1 cellular context compared by ENCODE assay signal in genomic region chr5:132822650-132823480, GRCh38.
TF ChIP-seq lines count a peak whose summit lies in the region.

No MANE protein-coding gene starts in this region.

TF ChIP-seq in WTC11, 78 proteins besides CTCF, POLR2A, EP300 and RAD21 (continued from another document and continues in another):
- TF ChIP-seq ZBTB21 (CRISPR knock-in tag; IDR thresholded peaks at IDR 0.05; ENCODE audit: borderline replicate concordance) (no peak; the same call in 1 of the 2 replicates), TCF7 (CRISPR knock-in tag; IDR thresholded peaks at IDR 0.05; ENCODE audit: low read depth) (no peak), PREB (CRISPR knock-in tag; IDR thresholded peaks at IDR 0.05; ENCODE audit: borderline replicate concordance) (no peak), NR1H2 (CRISPR knock-in tag; IDR thresholded peaks at IDR 0.05) (no peak), SP1 (CRISPR knock-in tag; conservative IDR thresholded peaks at IDR 0.05) (no peak; the same call in 1 of the 2 replicates), ZNF317 (CRISPR knock-in tag; IDR thresholded peaks at IDR 0.05; ENCODE audit: borderline replicate concordance, low read depth) (0 out of 2 replicates have a peak, but pooled peaks have one; percentile 35), PRRX2 (CRISPR knock-in tag; IDR thresholded peaks at IDR 0.05) (no peak), TEAD4 (CRISPR knock-in tag; IDR thresholded peaks at IDR 0.05) (no peak), FOXP1 (CRISPR knock-in tag; IDR thresholded peaks at IDR 0.05; ENCODE audit: borderline replicate concordance) (peak; percentile 96), GABPB1 (CRISPR knock-in tag; IDR thresholded peaks at IDR 0.05) (no peak), ZNF512 (CRISPR knock-in tag; IDR thresholded peaks at IDR 0.05; ENCODE audit: borderline replicate concordance) (0 out of 2 replicates have a peak, but pooled peaks have one; percentile 35), ZNF425 (CRISPR knock-in tag; conservative IDR thresholded peaks at IDR 0.05) (no peak), CREB1 (CRISPR knock-in tag; IDR thresholded peaks at IDR 0.05) (no peak; the same call in 1 of the 2 replicates), STAT6 (CRISPR knock-in tag; conservative IDR thresholded peaks at IDR 0.05; ENCODE audit: low read depth) (no peak), IRF2 (CRISPR knock-in tag; IDR thresholded peaks at IDR 0.05; ENCODE audit: borderline replicate concordance, low read depth) (no peak), ZNF671 (CRISPR knock-in tag; IDR thresholded peaks at IDR 0.05) (no peak), RELA (CRISPR knock-in tag; IDR thresholded peaks at IDR 0.05; ENCODE audit: borderline replicate concordance) (no peak), ESRRA (CRISPR knock-in tag; IDR thresholded peaks at IDR 0.05; ENCODE audit: borderline replicate concordance) (0 out of 2 replicates have a peak, but pooled peaks have one; percentile 61), CREM (CRISPR knock-in tag; IDR thresholded peaks at IDR 0.05) (peak; percentile 82), ZNF423 (CRISPR knock-in tag; IDR thresholded peaks at IDR 0.05) (peak; percentile 35; the same call in 1 of the 2 replicates), E2F5 (CRISPR knock-in tag; IDR thresholded peaks at IDR 0.05) (peak; percentile 88; the same call in 1 of the 2 replicates), ATF1 (CRISPR knock-in tag; IDR thresholded peaks at IDR 0.05) (no peak), GRHL2 (CRISPR knock-in tag; IDR thresholded peaks at IDR 0.05; ENCODE audit: insufficient replicate concordance, severe bottlenecking) (no peak), PRDM15 (CRISPR knock-in tag; IDR thresholded peaks at IDR 0.05) (0 out of 2 replicates have a peak, but pooled peaks have one; percentile 36), NR2C2 (CRISPR knock-in tag; IDR thresholded peaks at IDR 0.05) (0 out of 2 replicates have a peak, but pooled peaks have one; percentile 46), IRF1 (CRISPR knock-in tag; IDR thresholded peaks at IDR 0.05) (no peak; the same call in 1 of the 2 replicates), ATF3 (CRISPR knock-in tag; conservative IDR thresholded peaks at IDR 0.05) (no peak), ZSCAN18 (CRISPR knock-in tag; IDR thresholded peaks at IDR 0.05) (no peak), EMX1 (CRISPR knock-in tag; IDR thresholded peaks at IDR 0.05) (no peak), CBFB (CRISPR knock-in tag; IDR thresholded peaks at IDR 0.05; ENCODE audit: low read depth) (0 out of 2 replicates have a peak, but pooled peaks have one; percentile 66), ZBTB43 (CRISPR knock-in tag; IDR thresholded peaks at IDR 0.05) (peak; percentile 91; the same call in 1 of the 2 replicates), TP53 (CRISPR knock-in tag; IDR thresholded peaks at IDR 0.05) (peak; percentile 93; the same call in 1 of the 2 replicates), NR3C1 (CRISPR knock-in tag; conservative IDR thresholded peaks at IDR 0.05; ENCODE audit: low read depth) (peak; percentile 44; the same call in 1 of the 2 replicates), NFATC4 (CRISPR knock-in tag; IDR thresholded peaks at IDR 0.05) (no peak), ARID4B (CRISPR knock-in tag; IDR thresholded peaks at IDR 0.05; ENCODE audit: borderline replicate concordance) (peak; percentile 93), ZNF396 (CRISPR knock-in tag; IDR thresholded peaks at IDR 0.05; ENCODE audit: borderline replicate concordance) (no peak), ZNF263 (CRISPR knock-in tag; IDR thresholded peaks at IDR 0.05; ENCODE audit: low read depth) (peak; percentile 99)
